13 cellular contexts compared by ENCODE assay signal in genomic region chr10:62248465-62248864, GRCh38. TPM values are rescaled to one million over a fixed set of nuclear protein-coding genes. Genes with fewer than 3 reads are reported as not detected.
DNase-seq lines count a peak whose midpoint lies in the region; ATAC-seq, FAIRE-seq and TF ChIP-seq lines count a peak whose summit lies in the region.
"Had no signal": no experiment of that assay in that cellular context is flagged by ENCODE, and none has a peak within 500 bp of the region (broad histone marks: within the 10 kb centered on the region; RNA-seq: fewer than 3 reads in every experiment).

No MANE protein-coding gene starts in this region.

- no peaks in the 10 kb centered on the region for H3K27me3 Mint-ChIP-seq in stimulated activated naive CD8-positive, alpha-beta T cell treated with anti-CD3 and anti-CD28 coated beads, Interleukin-15, amount 100 ng/mL, for 72 hours

- H3K4me2 ChIP-seq in SK-N-SH = no peak overlapping the region; the same call in 1 of the 2 replicates
- H3K4me2 ChIP-seq in OCI-LY7 (ENCODE audit: low read length) = no peak overlapping the region
- H3K4me2 ChIP-seq in endothelial cell of umbilical vein (ENCODE audit: insufficient read depth, low read length) = no peak overlapping the region
- no peak overlapping the region for H3K4me2 ChIP-seq in smooth muscle cell

- H4K20me1 ChIP-seq in SK-N-SH (ENCODE audit: insufficient read depth) (no peaks in the 10 kb centered on the region), OCI-LY7 (ENCODE audit: insufficient read depth, low read length) (no peaks in the 10 kb centered on the region), endothelial cell of umbilical vein (replicated peaks; ENCODE audit: control insufficient read depth, extremely low read depth, insufficient read depth, low read length) (no peaks in the 10 kb centered on the region), smooth muscle cell (ENCODE audit: low read depth) (no peaks in the 10 kb centered on the region)
- H4K20me1 ChIP-seq: BLaER1 treated with 17β-estradiol and CSF1 and Interleukin-3, amounts not matched to agents 10 nM and 100 nM had no signal

- TF ChIP-seq CTCF in SK-N-SH (IDR thresholded peaks at IDR 0.05) (peak; percentile 70), OCI-LY7 (conservative IDR thresholded peaks at IDR 0.05; ENCODE audit: low read length) (peak; percentile 82), endothelial cell of umbilical vein (IDR thresholded peaks at IDR 0.05; ENCODE audit: extremely low read depth in 1 of 2, insufficient read depth in 1 of 2, low read depth in 1 of 2, low read length in 2 of 2) (peak in 1 of 2 donors; percentile 4), smooth muscle cell (IDR thresholded peaks at IDR 0.05; ENCODE audit: borderline replicate concordance, insufficient read depth, poor library complexity, severe bottlenecking) (peak; percentile 49)

- 86% methylated on average over 1 of the region's 1 CpG for WGBS in SK-N-SH (ENCODE audit: low lambda C conversion rate)
- 88% methylated on average over 1 of the region's 1 CpG for WGBS in smooth muscle cell (ENCODE audit: low lambda C conversion rate)

- CTCF ChIA-PET in SK-N-SH (lab: Yijun Ruan, JAX) (interaction anchor here (0.8 to 5.8 kb wide), 15 partner anchors 9 to 909 kb away, joined by 3 to 190 read pairs (median 5); partner anchors contain the start of gene ZNF365), OCI-LY7 (lab: Charles Lee; ENCODE audit: unreplicated experiment) (no interaction called here), endothelial cell of umbilical vein (lab: Charles Lee) (interaction anchor here (0.9 to 9.0 kb wide), 10 partner anchors 13 to 910 kb away, joined by 3 to 468 read pairs (median 6); partner anchors contain the start of gene RTKN2)

- H2AFZ ChIP-seq in SK-N-SH (ENCODE audit: low read depth) (peak overlapping the region; percentile 12; the same call in 1 of the 2 replicates), OCI-LY7 (ENCODE audit: low read length) (no peak overlapping the region), endothelial cell of umbilical vein (ENCODE audit: low read depth, low read length) (no peak overlapping the region), smooth muscle cell (ENCODE audit: low read depth) (no peak overlapping the region)

- peaks cover 41% of the 10 kb centered on the region for H3K4me1 Mint-ChIP-seq in stimulated activated naive CD8-positive, alpha-beta T cell treated with anti-CD3 and anti-CD28 coated beads, Interleukin-15, amount 100 ng/mL, for 72 hours

- no peak overlapping the region for H3K9ac ChIP-seq in SK-N-SH
- no peak overlapping the region for H3K9ac ChIP-seq in endothelial cell of umbilical vein (replicated peaks; ENCODE audit: extremely low read depth, insufficient read depth, low read length)
- no peak overlapping the region for H3K9ac ChIP-seq in smooth muscle cell (ENCODE audit: low read depth)
- H3K9ac ChIP-seq: BLaER1 treated with 17β-estradiol and CSF1 and Interleukin-3, amounts not matched to agents 10 nM and 100 nM had no signal

- no peak for ATAC-seq in SK-N-SH treated with all-trans-retinoic acid at 6 μM for 48 hours
- no peak for ATAC-seq in stimulated activated naive CD8-positive, alpha-beta T cell treated with anti-CD3 and anti-CD28 coated beads, Interleukin-15, amount 100 ng/mL, for 72 hours
- no peak for ATAC-seq in GM18498 (IDR thresholded peaks at IDR 0.05; ENCODE audit: unreplicated experiment)

- no peak overlapping the region for H3K4me3 ChIP-seq in SK-N-SH (ENCODE audit: low read depth in 2 of 2, low read length in 1 of 2)
- no peak overlapping the region for H3K4me3 ChIP-seq in OCI-LY7 (ENCODE audit: low read depth, low read length, poor library complexity, severe bottlenecking)
- H3K4me3 ChIP-seq in endothelial cell of umbilical vein (replicated peaks in 1 of 3; ENCODE audit: insufficient read depth in 1 of 3, low read depth in 1 of 3, low read length in 3 of 3) = no peak overlapping the region
- no peak overlapping the region for H3K4me3 ChIP-seq in smooth muscle cell
- H3K4me3 ChIP-seq: BLaER1 treated with 17β-estradiol and CSF1 and Interleukin-3, amounts not matched to agents 10 nM and 100 nM had no signal

- POLR2A ChIA-PET in SK-N-SH (lab: Yijun Ruan, JAX) = no interaction called here
- POLR2A ChIA-PET in OCI-LY7 (lab: Charles Lee) = interaction anchor here (0.6 to 2.4 kb wide), 12 partner anchors 8 to 592 kb away, joined by 3 to 8 read pairs (median 4); partner anchors contain the start of gene ARID5B
- POLR2A ChIA-PET in endothelial cell of umbilical vein (lab: Charles Lee) = no interaction called here

- TF ChIP-seq RAD21 in SK-N-SH (IDR thresholded peaks at IDR 0.05; ENCODE audit: low read length) = peak; percentile 66

- H3K27me3 ChIP-seq in SK-N-SH (ENCODE audit: insufficient read depth) (no peaks in the 10 kb centered on the region), endothelial cell of umbilical vein (ENCODE audit: control insufficient read depth in 2 of 2, insufficient read depth in 2 of 2, low read length in 2 of 2) (no peaks in the 10 kb centered on the region), smooth muscle cell (ENCODE audit: low read depth) (no peaks in the 10 kb centered on the region)
- H3K27me3 ChIP-seq: BLaER1 treated with 17β-estradiol and CSF1 and Interleukin-3, amounts not matched to agents 10 nM and 100 nM had no signal

- intact Hi-C loops in OCI-LY7 (cut with micrococcal nuclease; ENCODE audit: unreplicated experiment) (no loop called here), endothelial cell of umbilical vein (cut with micrococcal nuclease) (no loop called here)

- dilution Hi-C loops in endothelial cell of umbilical vein (cut with MboI; ENCODE audit: extremely low pct_ligation_motif_present, low sequenced_read_pairs) = no loop called here

- TF ChIP-seq EP300 in SK-N-SH (IDR thresholded peaks at IDR 0.05; ENCODE audit: borderline replicate concordance in 1 of 2, low read depth in 1 of 2, low read length in 1 of 2) = no peak

- no peaks in the 10 kb centered on the region for H3K9me1 ChIP-seq in endothelial cell of umbilical vein (replicated peaks; ENCODE audit: control insufficient read depth, extremely low read depth, insufficient read depth, low read length)

- H3K9me3 Mint-ChIP-seq in stimulated activated naive CD8-positive, alpha-beta T cell treated with anti-CD3 and anti-CD28 coated beads, Interleukin-15, amount 100 ng/mL, for 72 hours = no peaks in the 10 kb centered on the region

- no peaks in the 10 kb centered on the region for H3K9me2 ChIP-seq in SK-N-SH
- H3K9me2 ChIP-seq in OCI-LY7 (ENCODE audit: insufficient read depth, low read length) = no peaks in the 10 kb centered on the region

- FAIRE-seq in endothelial cell of umbilical vein (lab: Jason Lieb, UNC) = peak; percentile 58
- FAIRE-seq: GM18507 had no signal

- H3F3A ChIP-seq in SK-N-SH (replicated peaks; ENCODE audit: insufficient read depth) (peaks cover 39% of the 10 kb centered on the region), smooth muscle cell (ENCODE audit: low read depth) (peaks cover 10% of the 10 kb centered on the region)

- H3K79me2 ChIP-seq in SK-N-SH (ENCODE audit: insufficient read depth) (peaks cover 18% of the 10 kb centered on the region; the same call in 1 of the 2 replicates), OCI-LY7 (ENCODE audit: insufficient read depth, low read depth, low read length) (peaks cover 67% of the 10 kb centered on the region; the same call in 1 of the 2 replicates), endothelial cell of umbilical vein (ENCODE audit: control insufficient read depth, insufficient read depth, low read length) (no peaks in the 10 kb centered on the region), smooth muscle cell (ENCODE audit: low read depth) (peaks cover 5% of the 10 kb centered on the region)

- H3K27ac ChIP-seq in SK-N-SH (ENCODE audit: low read depth in 2 of 2, low read length in 1 of 2) = no peak overlapping the region
- no peak overlapping the region for H3K27ac ChIP-seq in OCI-LY7 (ENCODE audit: low read depth, low read length, poor library complexity, severe bottlenecking)
- H3K27ac ChIP-seq in endothelial cell of umbilical vein (ENCODE audit: insufficient read depth, low read depth, low read length) = no peak overlapping the region
- no peak overlapping the region for H3K27ac ChIP-seq in smooth muscle cell (ENCODE audit: low read depth)

- H3K27ac Mint-ChIP-seq in stimulated activated naive CD8-positive, alpha-beta T cell treated with anti-CD3 and anti-CD28 coated beads, Interleukin-15, amount 100 ng/mL, for 72 hours = no peak overlapping the region

- peaks cover 0 to 45% of the 10 kb centered on the region in 2 experiments; a peak in 3 of 4 replicates for H3K4me1 ChIP-seq in SK-N-SH (ENCODE audit: control insufficient read depth in 1 of 2, insufficient read depth in 2 of 2, low read depth in 1 of 2, low read length in 1 of 2)
- H3K4me1 ChIP-seq in OCI-LY7 (ENCODE audit: insufficient read depth, low read length, poor library complexity, severe bottlenecking) = peaks cover 22% of the 10 kb centered on the region
- H3K4me1 ChIP-seq in endothelial cell of umbilical vein (ENCODE audit: control insufficient read depth, extremely low read depth, insufficient read depth, low read length) = peaks cover 7% of the 10 kb centered on the region
- peaks cover 10% of the 10 kb centered on the region for H3K4me1 ChIP-seq in smooth muscle cell (ENCODE audit: low read depth)

- no peak for TF ChIP-seq POLR2A in endothelial cell of umbilical vein (IDR thresholded peaks at IDR 0.05; ENCODE audit: low read depth, low read length)

- H3K36me3 ChIP-seq in SK-N-SH (replicated peaks in 1 of 2; ENCODE audit: control insufficient read depth in 1 of 2, insufficient read depth in 2 of 2, low read length in 1 of 2) = no peaks in the 10 kb centered on the region
- peaks cover 6% of the 10 kb centered on the region; the same call in 1 of the 2 replicates for H3K36me3 ChIP-seq in OCI-LY7 (ENCODE audit: insufficient read depth, low read length)
- H3K36me3 ChIP-seq in endothelial cell of umbilical vein (ENCODE audit: control insufficient read depth in 2 of 2, extremely low read depth in 1 of 2, insufficient read depth in 2 of 2, low read length in 2 of 2) = no peaks in the 10 kb centered on the region
- H3K36me3 ChIP-seq in smooth muscle cell (ENCODE audit: low read depth) = no peaks in the 10 kb centered on the region

- H3K4me3 Mint-ChIP-seq in stimulated activated naive CD8-positive, alpha-beta T cell treated with anti-CD3 and anti-CD28 coated beads, Interleukin-15, amount 100 ng/mL, for 72 hours = no peak overlapping the region

- no TSS peak for BruUV-seq in OCI-LY7 (replicated peaks; lab: Mats Ljungman, UMichigan)
- no TSS peak for BruUV-seq in endothelial cell of umbilical vein (replicated peaks; lab: Mats Ljungman, UMichigan)

- no peak for DNase-seq in SK-N-SH
- peak; percentile 23 for DNase-seq in OCI-LY7 (ENCODE audit: low spot score)
- DNase-seq in endothelial cell of umbilical vein (ENCODE audit: low read depth, low spot score) = peak; percentile 36
- DNase-seq in smooth muscle cell (lab: John Stamatoyannopoulos, UW; ENCODE audit: unreplicated experiment) = no peak
- DNase-seq in stimulated activated CD4-positive, alpha-beta T cell treated with anti-CD3 and anti-CD28 coated beads, Interleukin-12 subunit alpha, Interleukin-12 subunit beta, amount 100 ng/mL, for 4 hours = no peak
- no peak for DNase-seq in stimulated activated naive CD8-positive, alpha-beta T cell treated with anti-CD3 and anti-CD28 coated beads, Interleukin-15, amount 100 ng/mL, for 72 hours
- DNase-seq: cerebellar nuclear complex, NCI-H2171, T-helper 2 cell had no signal

- H3K9me3 ChIP-seq in SK-N-SH (no peaks in the 10 kb centered on the region), OCI-LY7 (ENCODE audit: low read length) (no peaks in the 10 kb centered on the region), endothelial cell of umbilical vein (replicated peaks; ENCODE audit: control insufficient read depth, insufficient read depth, low read length) (no peaks in the 10 kb centered on the region), smooth muscle cell (replicated peaks; ENCODE audit: low read depth) (no peaks in the 10 kb centered on the region)
- H3K9me3 ChIP-seq: BLaER1 treated with 17β-estradiol and CSF1 and Interleukin-3, amounts not matched to agents 10 nM and 100 nM had no signal

RNA-seq across cellular contexts. Expression of gene RTKN2, which starts 20.2 kb away (rescaled TPM):
- polyA plus RNA-seq in SK-N-SH (2012; rRNA removed) = 1.4 and 1.5 TPM in 2 replicates
- polyA plus RNA-seq in SK-N-SH (2012; cell fraction: cytosol; rRNA removed) = 2.0 and 2.6 TPM in 2 replicates
- polyA plus RNA-seq in SK-N-SH (2012; cell fraction: nucleus; rRNA removed) = 1.1 and 2.8 TPM in 2 replicates
- 19.8 and 20.4 TPM in 2 replicates for total RNA-seq in OCI-LY7 (2014; rRNA removed; shearing (Covaris generic))
- total RNA-seq in OCI-LY7 (2022) = 12.3 and 15.4 TPM in 2 replicates
- 4.8 and 5.5 TPM in 2 replicates for total RNA-seq in endothelial cell of umbilical vein
- 0.48 and 0.65 TPM in 2 replicates for polyA plus RNA-seq in endothelial cell of umbilical vein
- 0.78 and 0.83 TPM in 2 replicates for polyA plus RNA-seq in endothelial cell of umbilical vein (2011; cell fraction: cytosol; rRNA removed)
- 1.6 and 2.5 TPM in 2 replicates for polyA plus RNA-seq in endothelial cell of umbilical vein (2011; cell fraction: nucleus; rRNA removed)
- polyA plus RNA-seq in endothelial cell of umbilical vein (2012) = 0.27 and 0.67 TPM in 2 replicates
- 1.2 and 1.5 TPM in 2 replicates for polyA minus RNA-seq in endothelial cell of umbilical vein
- polyA minus RNA-seq in endothelial cell of umbilical vein (2011; cell fraction: cytosol; rRNA and poly(A)+ RNA removed) = 1.1 TPM
- 2.7 and 5.2 TPM in 2 replicates for polyA minus RNA-seq in endothelial cell of umbilical vein (2011; cell fraction: nucleus; rRNA and poly(A)+ RNA removed)
- total RNA-seq in smooth muscle cell = 4.9 and 5.4 TPM in 2 replicates
- polyA plus RNA-seq in smooth muscle cell = 1.6 and 3.2 TPM in 2 replicates

Comparison
In these comparisons a context has a peak if more than half of its experiments do, and no peak if none do; other contexts are left out.
1. DNase-seq: peak in OCI-LY7 (single experiment) and endothelial cell of umbilical vein (single experiment); none in SK-N-SH (single experiment), smooth muscle cell (single experiment), stimulated activated CD4-positive, alpha-beta T cell treated with anti-CD3 and anti-CD28 coated beads, Interleukin-12 subunit alpha, Interleukin-12 subunit beta, amount 100 ng/mL, for 4 hours (single experiment) and stimulated activated naive CD8-positive, alpha-beta T cell treated with anti-CD3 and anti-CD28 coated beads, Interleukin-15, amount 100 ng/mL, for 72 hours (0 of 2).